In the genomic region with DNA sequence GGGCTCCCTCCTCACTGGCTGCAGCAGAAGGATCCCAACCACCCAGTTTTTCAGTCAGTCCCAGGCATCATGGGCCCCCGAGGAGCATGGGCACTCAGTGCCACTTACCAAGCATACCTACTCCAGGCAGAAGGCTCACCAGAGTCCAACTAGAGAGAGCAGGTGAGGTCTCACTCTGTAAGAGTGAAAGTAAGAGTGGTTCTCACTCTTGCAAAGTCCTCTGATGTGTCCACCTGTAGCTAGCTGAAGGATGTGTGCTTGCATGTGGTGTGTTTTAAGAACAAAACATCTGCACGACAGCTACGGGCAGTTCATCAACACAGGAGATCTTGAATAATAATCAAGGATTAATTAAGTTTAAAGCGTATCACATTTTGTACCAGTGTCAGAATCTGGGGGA, we compare ENCODE assay signal across 11 cellular contexts. TPM values are rescaled to one million over a fixed set of nuclear protein-coding genes. Genes with fewer than 3 reads are reported as not detected.
DNase-seq lines count a peak whose midpoint lies in the region; ATAC-seq, FAIRE-seq and TF ChIP-seq lines count a peak whose summit lies in the region.
"Had no signal": no experiment of that assay in that cellular context is flagged by ENCODE, and none has a peak within 500 bp of the region (broad histone marks: within the 10 kb centered on the region; RNA-seq: fewer than 3 reads in every experiment).

No MANE protein-coding gene starts in this region.

- no peak overlapping the region for H3K27ac ChIP-seq in keratinocyte (ENCODE audit: control insufficient read depth, insufficient read depth, low read length)
- H3K27ac ChIP-seq: thyroid gland had no signal

- no peaks in the 10 kb centered on the region for H3K79me2 ChIP-seq in keratinocyte (ENCODE audit: control insufficient read depth, insufficient read depth, low read length)

- DNase-seq in keratinocyte (ENCODE audit: low read depth, low spot score) (no peak), dermis blood vessel endothelial cell (no peak), GM03348 (ENCODE audit: low spot score) (no peak)
- DNase-seq: stimulated activated CD4-positive, alpha-beta T cell treated with anti-CD3 and anti-CD28 coated beads, Interleukin-2, amount 100 ng/mL, for 24 hours; thyroid gland had no signal

- dilution Hi-C loops in keratinocyte (cut with MboI; ENCODE audit: extremely low pct_ligation_motif_present, low sequenced_read_pairs), result no loop called here

- no peaks in the 10 kb centered on the region for H3K27me3 ChIP-seq in keratinocyte (ENCODE audit: control insufficient read depth, extremely low read depth, insufficient read depth, low read length)
- H3K27me3 ChIP-seq: thyroid gland had no signal

- H3K9ac ChIP-seq in keratinocyte (ENCODE audit: control insufficient read depth, extremely low read depth, insufficient read depth, low read length), result no peak overlapping the region

- H4K20me1 ChIP-seq in keratinocyte (ENCODE audit: control insufficient read depth, extremely low read depth, insufficient read depth, low read length), result peaks cover 3% of the 10 kb centered on the region

- H3K4me3 ChIP-seq in keratinocyte (ENCODE audit: control insufficient read depth in 2 of 3, extremely low read depth in 1 of 3, insufficient read depth in 2 of 3, low read depth in 1 of 3, low read length in 3 of 3), result no peak overlapping the region
- H3K4me3 ChIP-seq: thyroid gland had no signal

- no peak for TF ChIP-seq CTCF in keratinocyte (optimal IDR thresholded peaks at IDR 0.05 in 1 of 3, IDR thresholded peaks at IDR 0.05 in 1 of 3, conservative IDR thresholded peaks at IDR 0.05 in 1 of 3; ENCODE audit: extremely low read depth in 1 of 3, insufficient read depth in 2 of 3, low read length in 3 of 3)

- no peak overlapping the region for H2AFZ ChIP-seq in keratinocyte (ENCODE audit: control insufficient read depth, low read length)

- ATAC-seq in GM18861 (IDR thresholded peaks at IDR 0.05; ENCODE audit: unreplicated experiment) (peak; percentile 49), GM21367 (IDR thresholded peaks at IDR 0.05; ENCODE audit: unreplicated experiment) (peak; percentile 59), HG03196 (IDR thresholded peaks at IDR 0.05; ENCODE audit: unreplicated experiment) (peak; percentile 50), HG03457 (IDR thresholded peaks at IDR 0.05; ENCODE audit: unreplicated experiment) (no peak)

- H3K9me1 ChIP-seq in keratinocyte (ENCODE audit: control insufficient read depth, extremely low read depth, insufficient read depth, low read length), result no peaks in the 10 kb centered on the region

- peak; percentile 36 for FAIRE-seq in keratinocyte (lab: Jason Lieb, UNC)

- no peaks in the 10 kb centered on the region for H3K9me3 ChIP-seq in keratinocyte (ENCODE audit: control insufficient read depth, low read depth, low read length)
- H3K9me3 ChIP-seq: thyroid gland had no signal

- peaks cover 31 to 37% of the 10 kb centered on the region in 2 experiments for H3K36me3 ChIP-seq in keratinocyte (ENCODE audit: control insufficient read depth in 2 of 2, extremely low read depth in 1 of 2, insufficient read depth in 2 of 2, low read length in 2 of 2)

- no peak overlapping the region for H3K4me2 ChIP-seq in keratinocyte (ENCODE audit: control insufficient read depth, extremely low read depth, insufficient read depth, low read depth, low read length)

- H3K4me1 ChIP-seq in keratinocyte (ENCODE audit: control insufficient read depth, extremely low read depth, insufficient read depth, low read length), result peaks cover 3% of the 10 kb centered on the region

RNA-seq across cellular contexts. Expression of a gene that starts 49.7 kb away (rescaled TPM):
- polyA plus RNA-seq in keratinocyte, result 5.7 to 8.2 TPM (median 7.2 TPM) in 3 replicates
- polyA plus RNA-seq in keratinocyte (2011; ENCODE audit: low read depth), result 4.6 TPM
- 4.5 and 10.5 TPM in 2 replicates for polyA plus RNA-seq in keratinocyte (2011; cell fraction: cytosol; rRNA removed)
- polyA plus RNA-seq in keratinocyte (2011; cell fraction: nucleus; rRNA removed), result 5.2 and 5.5 TPM in 2 replicates
- 4.1 and 6.9 TPM in 2 replicates for polyA plus RNA-seq in keratinocyte (2012; ENCODE audit: low replicate concordance)
- 0.93 to 8.0 TPM (median 1.2 TPM) in 3 replicates for polyA minus RNA-seq in keratinocyte
- polyA minus RNA-seq in keratinocyte (2011; cell fraction: cytosol; rRNA and poly(A)+ RNA removed), result 5.2 TPM
- not detected in 2 replicates for polyA minus RNA-seq in keratinocyte (2011; cell fraction: nucleus; rRNA and poly(A)+ RNA removed)
- not detected in 2 replicates for total RNA-seq in dermis blood vessel endothelial cell
- total RNA-seq: neural crest cell had no signal
- polyA plus RNA-seq: immature natural killer cell had no signal
